In the genomic region with DNA sequence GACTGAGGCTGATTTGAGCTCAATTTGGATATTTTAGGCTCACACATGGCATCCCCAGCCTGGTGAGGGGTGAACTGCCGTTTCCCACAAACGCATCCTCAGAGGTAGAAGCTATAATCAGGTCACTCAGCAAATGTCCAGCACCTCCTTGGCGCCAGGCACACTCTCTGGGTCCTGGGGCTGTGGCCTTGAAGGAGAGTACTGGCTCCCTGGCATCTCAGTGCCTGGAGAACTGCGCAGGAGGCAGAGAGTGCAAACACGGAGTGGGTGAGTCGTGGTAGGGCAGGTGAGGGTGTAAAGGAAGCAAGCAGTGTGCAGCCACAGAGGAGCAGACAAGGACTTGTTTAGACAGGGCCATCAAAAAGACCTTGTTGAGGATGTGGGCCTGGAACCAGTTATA, we compare ENCODE assay signal across 17 cellular contexts.
"Had no signal": no experiment of that assay in that cellular context is flagged by ENCODE, and none has a peak within 500 bp of the region (broad histone marks: within the 10 kb centered on the region; RNA-seq: fewer than 3 reads in every experiment).

No MANE protein-coding gene starts in this region.

- H3K4me1 Mint-ChIP-seq: naive thymus-derived CD4-positive, alpha-beta T cell; stimulated activated naive B cell treated with anti-CD40 and anti-IgM and Interleukin-4, amounts not matched to agents 10 μg/mL and 1 μg/mL and 100 μg/mL, for 72 hours; stimulated activated naive CD8-positive, alpha-beta T cell treated with anti-CD3 and anti-CD28 coated beads, Interleukin-15, amount 100 ng/mL, for 72 hours had no signal

- H3K36me3 ChIP-seq: gastroesophageal sphincter, ovary, prostate gland, right lobe of liver, tibial nerve, upper lobe of right lung had no signal

- H3K27me3 Mint-ChIP-seq: stimulated activated naive CD8-positive, alpha-beta T cell treated with anti-CD3 and anti-CD28 coated beads, Interleukin-15, amount 100 ng/mL, for 72 hours had no signal

- H3K9me3 ChIP-seq: gastroesophageal sphincter, ovary, prostate gland, right lobe of liver, testis, tibial nerve, upper lobe of right lung had no signal

- H3K27me3 ChIP-seq: gastroesophageal sphincter, ovary, right lobe of liver, testis, tibial nerve, upper lobe of right lung had no signal

- H3K9me3 Mint-ChIP-seq: naive thymus-derived CD4-positive, alpha-beta T cell; stimulated activated naive B cell treated with anti-CD40 and anti-IgM and Interleukin-4, amounts not matched to agents 10 μg/mL and 1 μg/mL and 100 μg/mL, for 72 hours; stimulated activated naive CD8-positive, alpha-beta T cell treated with anti-CD3 and anti-CD28 coated beads, Interleukin-15, amount 100 ng/mL, for 72 hours had no signal

- H3K4me1 ChIP-seq: gastroesophageal sphincter, prostate gland, right lobe of liver, upper lobe of right lung had no signal

- H3K4me3 Mint-ChIP-seq: naive thymus-derived CD4-positive, alpha-beta T cell; stimulated activated naive B cell treated with anti-CD40 and anti-IgM and Interleukin-4, amounts not matched to agents 10 μg/mL and 1 μg/mL and 100 μg/mL, for 72 hours; stimulated activated naive CD8-positive, alpha-beta T cell treated with anti-CD3 and anti-CD28 coated beads, Interleukin-15, amount 100 ng/mL, for 72 hours had no signal

- H3K27ac Mint-ChIP-seq: stimulated activated naive B cell treated with anti-CD40 and anti-IgM and Interleukin-4, amounts not matched to agents 10 μg/mL and 1 μg/mL and 100 μg/mL, for 72 hours had no signal

- H3K36me3 Mint-ChIP-seq: naive thymus-derived CD4-positive, alpha-beta T cell; stimulated activated naive B cell treated with anti-CD40 and anti-IgM and Interleukin-4, amounts not matched to agents 10 μg/mL and 1 μg/mL and 100 μg/mL, for 72 hours had no signal

- H3K27ac ChIP-seq: gastroesophageal sphincter, ovary, prostate gland, right lobe of liver, testis, tibial nerve, upper lobe of right lung had no signal

- DNase-seq: effector memory CD4-positive, alpha-beta T cell; glutamatergic neuron; kidney; left cardiac atrium; mesendoderm; naive thymus-derived CD4-positive, alpha-beta T cell; ovary; right lobe of liver; stimulated activated CD4-positive, alpha-beta T cell treated with anti-CD3 and anti-CD28 coated beads, Interleukin-4, amount 100 ng/mL, for 24 hours; stimulated activated naive B cell treated with anti-CD40 and anti-IgM and Interleukin-4, amounts not matched to agents 10 μg/mL and 1 μg/mL and 100 μg/mL, for 72 hours; stimulated activated naive CD8-positive, alpha-beta T cell treated with anti-CD3 and anti-CD28 coated beads, Interleukin-15, amount 100 ng/mL, for 72 hours; testis; upper lobe of right lung had no signal

- H3K4me3 ChIP-seq: gastroesophageal sphincter, ovary, prostate gland, right lobe of liver, testis, tibial nerve, upper lobe of right lung had no signal

- ATAC-seq: esophagus mucosa; gastroesophageal sphincter; left cardiac atrium; naive thymus-derived CD4-positive, alpha-beta T cell; right lobe of liver; stimulated activated naive B cell treated with anti-CD40 and anti-IgM and Interleukin-4, amounts not matched to agents 10 μg/mL and 1 μg/mL and 100 μg/mL, for 72 hours; stimulated activated naive CD8-positive, alpha-beta T cell treated with anti-CD3 and anti-CD28 coated beads, Interleukin-15, amount 100 ng/mL, for 72 hours; upper lobe of right lung had no signal
